8 cellular contexts compared by ENCODE assay signal in genomic region chr10:97543025-97543546, GRCh38. TPM values are rescaled to one million over a fixed set of nuclear protein-coding genes. Genes with fewer than 3 reads are reported as not detected.
A peak's percentile ranks its signal among the peaks of the same experiment; 100 is the strongest.
DNase-seq lines count a peak whose midpoint lies in the region; ATAC-seq and FAIRE-seq lines count a peak whose summit lies in the region.

No MANE protein-coding gene starts in this region.

- peak overlapping the region; percentile 17 for H3K27ac Mint-ChIP-seq in activated naive CD8-positive, alpha-beta T cell treated with anti-CD3 and anti-CD28 coated beads for 36 hours

- H3K9me3 Mint-ChIP-seq in activated naive CD8-positive, alpha-beta T cell treated with anti-CD3 and anti-CD28 coated beads for 36 hours, result no peaks in the 10 kb centered on the region

- H3K36me3 Mint-ChIP-seq in activated naive CD8-positive, alpha-beta T cell treated with anti-CD3 and anti-CD28 coated beads for 36 hours, result no peaks in the 10 kb centered on the region

- ATAC-seq in left cardiac atrium, result peak; percentile 75 to 92

- peak; percentile 89 for FAIRE-seq in RCC 7860 (lab: Jason Lieb, UNC)

- no peak overlapping the region for H3K4me3 Mint-ChIP-seq in activated naive CD8-positive, alpha-beta T cell treated with anti-CD3 and anti-CD28 coated beads for 36 hours

- H3K27me3 Mint-ChIP-seq in activated naive CD8-positive, alpha-beta T cell treated with anti-CD3 and anti-CD28 coated beads for 36 hours, result no peaks in the 10 kb centered on the region

- DNase-seq in GF-D8 (lab: John Stamatoyannopoulos, UW) (peak; percentile 37), RCC 7860 (ENCODE audit: low spot score) (peak; percentile 91), left cardiac atrium (peak; percentile 90), pulmonary artery endothelial cell (ENCODE audit: low read depth, low spot score) (peak; percentile 96), cortex of kidney (lab: John Stamatoyannopoulos, UW) (no peak), NCI-H187 treated with DMSO at 0.1 percent for 48 hours (lab: John Stamatoyannopoulos, UW) (no peak)
- peak; percentile 72 for DNase-seq in activated naive CD8-positive, alpha-beta T cell treated with anti-CD3 and anti-CD28 coated beads for 36 hours
- no peak for DNase-seq in effector CD4-positive, alpha-beta T cell

- intact Hi-C loops in left cardiac atrium (cut with DNase I), result loop anchor here (5.0 to 10.0 kb wide), 2 partner anchors 48 to 81 kb away; partner anchors contain the start of genes MMS19 (in 1 of the 2) and UBTD1 (in 1 of the 2)

- peaks cover 23% of the 10 kb centered on the region for H3K4me1 Mint-ChIP-seq in activated naive CD8-positive, alpha-beta T cell treated with anti-CD3 and anti-CD28 coated beads for 36 hours

RNA-seq across cellular contexts. Expression of gene ANKRD2, which starts 29.5 kb away (rescaled TPM):
- total RNA-seq in activated naive CD8-positive, alpha-beta T cell treated with anti-CD3 and anti-CD28 coated beads for 36 hours, result not detected
- total RNA-seq in left cardiac atrium (10 to 100 TPM; 11.8 to 54.6 TPM), pulmonary artery endothelial cell (0.78 and 1.8 TPM in 2 replicates)

RNA-seq across cellular contexts. Expression of gene HOGA1, which starts 41.1 kb away (rescaled TPM):
- total RNA-seq in activated naive CD8-positive, alpha-beta T cell treated with anti-CD3 and anti-CD28 coated beads for 36 hours, result not detected
- total RNA-seq in left cardiac atrium (10 to 100 TPM in 1 of 2 donors, 1 to 10 TPM in 1; 7.7 to 13.2 TPM), pulmonary artery endothelial cell (0.18 and 0.53 TPM in 2 replicates)

RNA-seq across cellular contexts. Expression of gene UBTD1, which starts 44.4 kb away (rescaled TPM):
- total RNA-seq in activated naive CD8-positive, alpha-beta T cell treated with anti-CD3 and anti-CD28 coated beads for 36 hours, result 1 to 10 TPM in 1 of 2 experiments, under 1 TPM in 1; 0.99 to 1.3 TPM
- total RNA-seq in left cardiac atrium (10 to 100 TPM; 22.6 to 23.7 TPM), pulmonary artery endothelial cell (41.4 and 58.4 TPM in 2 replicates)

RNA-seq across cellular contexts. Expression of gene MMS19, which starts 44.9 kb away (rescaled TPM):
- total RNA-seq in activated naive CD8-positive, alpha-beta T cell treated with anti-CD3 and anti-CD28 coated beads for 36 hours, result 10 to 100 TPM; 96.2 to 97.0 TPM
- 10 to 100 TPM; 31.9 to 34.0 TPM for total RNA-seq in left cardiac atrium
- 70.7 and 76.8 TPM in 2 replicates for total RNA-seq in pulmonary artery endothelial cell

RNA-seq across cellular contexts. Expression of gene C10orf62, which starts 46.4 kb away (rescaled TPM):
- total RNA-seq in activated naive CD8-positive, alpha-beta T cell treated with anti-CD3 and anti-CD28 coated beads for 36 hours, result not detected
- total RNA-seq in left cardiac atrium (under 1 TPM in 1 of 2 donors, not detected in 1; 0.35 TPM), pulmonary artery endothelial cell (not detected in 2 replicates)

Comparison
In these comparisons a context has a peak if more than half of its experiments do, and no peak if none do; other contexts are left out.
1. DNase-seq: peak in GF-D8 (single experiment), RCC 7860 (single experiment), activated naive CD8-positive, alpha-beta T cell treated with anti-CD3 and anti-CD28 coated beads for 36 hours (single experiment), left cardiac atrium (single experiment) and pulmonary artery endothelial cell (single experiment); none in cortex of kidney (single experiment), NCI-H187 treated with DMSO at 0.1 percent for 48 hours (single experiment) and effector CD4-positive, alpha-beta T cell (single experiment).
2. RNA of gene UBTD1, which starts 44.4 kb away (total RNA-seq): 41.4 to 58.4 TPM in pulmonary artery endothelial cell and 22.6 to 23.7 TPM in left cardiac atrium; 0.99 to 1.3 TPM in activated naive CD8-positive, alpha-beta T cell treated with anti-CD3 and anti-CD28 coated beads for 36 hours; every median in the first group is over 10 times any median in the second.